ENCODE assay signal across 22 cellular contexts in the genomic region with DNA sequence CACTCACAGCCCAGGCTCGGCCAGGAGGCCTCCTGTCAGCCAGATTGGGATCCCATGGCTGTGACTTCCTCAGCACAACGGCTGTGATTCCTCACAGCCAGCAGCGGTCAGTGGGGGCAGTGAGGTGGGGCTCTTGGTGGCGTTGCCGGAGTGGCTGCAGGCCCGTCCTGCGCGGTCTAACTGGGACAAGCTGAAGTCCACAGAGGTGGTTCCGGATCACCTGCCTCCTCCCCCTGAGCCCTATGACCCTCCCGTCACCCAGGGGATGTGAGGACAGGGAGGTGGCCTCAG. TPM values are rescaled to one million over a fixed set of nuclear protein-coding genes. Genes with fewer than 3 reads are reported as not detected.
A peak's percentile ranks its signal among the peaks of the same experiment; 100 is the strongest.
DNase-seq lines count a peak whose midpoint lies in the region; ATAC-seq, FAIRE-seq and TF ChIP-seq lines count a peak whose summit lies in the region.
"Had no signal": no experiment of that assay in that cellular context is flagged by ENCODE, and none has a peak within 500 bp of the region (broad histone marks: within the 10 kb centered on the region; RNA-seq: fewer than 3 reads in every experiment).

No MANE protein-coding gene starts in this region.

- H3K4ac ChIP-seq in IMR-90 (ENCODE audit: low read depth, low read length) = peak overlapping the region; percentile 3; the same call in 1 of the 2 replicates

- WGBS in A549 (ENCODE audit: missing lambda C conversion rate) = 89% methylated on average over 5 of the region's 10 CpGs
- WGBS in IMR-90 (ENCODE audit: extremely low coverage in 2 of 2, insufficient read length in 1 of 2), 2 experiments = no CpG with 5 or more reads among the region's 10 CpGs

- H3K9me1 ChIP-seq in IMR-90 (ENCODE audit: insufficient read depth, low read length) = peaks cover 3% of the 10 kb centered on the region; the same call in 1 of the 2 replicates

- H4K5ac ChIP-seq in IMR-90 (ENCODE audit: low read depth, low read length) = peak overlapping the region; percentile 39; the same call in 1 of the 2 replicates

- CTCF ChIA-PET in A549 (lab: Yijun Ruan, JAX) = interaction anchor here (1.6 to 7.1 kb wide), 3 partner anchors 21 to 128 kb away, joined by 3 to 43 read pairs (median 9); no protein-coding TSS in a partner anchor
- CTCF ChIA-PET in IMR-90 (lab: Yijun Ruan, JAX) = interaction anchor here (1.4 kb wide), 1 partner anchor 10 kb away, joined by 8 read pairs; no protein-coding TSS in a partner anchor

- ATAC-seq in A549 (no peak), IMR-90 (ENCODE audit: low read depth) (peak; percentile 19), HG03175 (IDR thresholded peaks at IDR 0.05; ENCODE audit: unreplicated experiment) (no peak), GM19023 (IDR thresholded peaks at IDR 0.05; ENCODE audit: unreplicated experiment) (no peak), GM19395 (IDR thresholded peaks at IDR 0.05; ENCODE audit: unreplicated experiment) (no peak)
- ATAC-seq: CD8-positive, alpha-beta T cell; PC-3 had no signal

- peaks cover 64% of the 10 kb centered on the region for H3K4me1 ChIP-seq in A549
- H3K4me1 ChIP-seq in IMR-90 (ENCODE audit: control insufficient read depth, insufficient read depth, low read length) = peaks cover 14% of the 10 kb centered on the region

- no peak overlapping the region for H2BK120ac ChIP-seq in IMR-90 (ENCODE audit: low read depth, low read length)

- H3K4me1 Mint-ChIP-seq in endothelial cell (ENCODE audit: unreplicated experiment) (peaks cover 13% of the 10 kb centered on the region), neural crest cell (peaks cover 12% of the 10 kb centered on the region)
- peaks cover 4% of the 10 kb centered on the region for H3K4me1 Mint-ChIP-seq in activated T-helper 1 cell treated with anti-CD3 and anti-CD28 coated beads, Interleukin-12 subunit alpha, Interleukin-12 subunit beta, Interleukin-2, Interleukin-4 antibody, amounts not matched to agents 30 ng/mL and 10 ng/mL and 1 ng/mL, durations not matched to agents 14 hours and 24 hours and 36 hours (ENCODE audit: low read depth)

- no peak overlapping the region; the same call in 1 of the 2 replicates for H4K91ac ChIP-seq in IMR-90 (ENCODE audit: insufficient read depth, low read depth, low read length)

- no peaks in the 10 kb centered on the region for H3K9me3 Mint-ChIP-seq in endothelial cell (ENCODE audit: unreplicated experiment)
- H3K9me3 Mint-ChIP-seq in neural crest cell = no peaks in the 10 kb centered on the region
- no peaks in the 10 kb centered on the region for H3K9me3 Mint-ChIP-seq in activated T-helper 1 cell treated with anti-CD3 and anti-CD28 coated beads, Interleukin-12 subunit alpha, Interleukin-12 subunit beta, Interleukin-2, Interleukin-4 antibody, amounts not matched to agents 30 ng/mL and 10 ng/mL and 1 ng/mL, durations not matched to agents 14 hours and 24 hours and 36 hours
- H3K9me3 Mint-ChIP-seq: CD8-positive, alpha-beta T cell had no signal

- H3K4me3 ChIP-seq in A549 (no peak overlapping the region), IMR-90 (ENCODE audit: insufficient read depth, low read depth, low read length) (no peak overlapping the region)
- H3K4me3 ChIP-seq: BLaER1 had no signal

- no peak for TF ChIP-seq CTCF in A549 (IDR thresholded peaks at IDR 0.05)
- TF ChIP-seq CTCF in IMR-90 (conservative IDR thresholded peaks at IDR 0.05; ENCODE audit: low read depth, low read length) = no peak
- TF ChIP-seq CTCF in endothelial cell (IDR thresholded peaks at IDR 0.05; ENCODE audit: unreplicated experiment) = no peak
- TF ChIP-seq CTCF in neural crest cell (conservative IDR thresholded peaks at IDR 0.05) = no peak

- no peak overlapping the region for H3K23ac ChIP-seq in IMR-90 (ENCODE audit: low read depth, low read length)

- peak overlapping the region; percentile 79 for H2AFZ ChIP-seq in IMR-90 (replicated peaks; ENCODE audit: low read length, poor library complexity)

- H3K79me1 ChIP-seq in IMR-90 (ENCODE audit: low read depth in 1 of 2, low read length in 2 of 2) = no peaks in the 10 kb centered on the region

- H2AK9ac ChIP-seq in IMR-90 (replicated peaks; ENCODE audit: low read depth, low read length, poor library complexity) = peak overlapping the region; percentile 15

- intact Hi-C loops in IMR-90 (cut with micrococcal nuclease) = no loop called here
- intact Hi-C loops in activated T-helper 1 cell treated with anti-CD3 and anti-CD28 coated beads, Interleukin-12 subunit alpha, Interleukin-12 subunit beta, Interleukin-2, Interleukin-4 antibody, amounts not matched to agents 30 ng/mL and 10 ng/mL and 1 ng/mL, durations not matched to agents 14 hours and 24 hours and 36 hours (cut with micrococcal nuclease) = no loop called here

- H3K9me3 ChIP-seq in A549 (no peaks in the 10 kb centered on the region), IMR-90 (ENCODE audit: control insufficient read depth, insufficient read depth, low read length) (no peaks in the 10 kb centered on the region)
- H3K9me3 ChIP-seq: BLaER1 had no signal

- no peak overlapping the region for H3K27ac Mint-ChIP-seq in endothelial cell (ENCODE audit: unreplicated experiment)
- H3K27ac Mint-ChIP-seq in neural crest cell (ENCODE audit: unreplicated experiment) = peak overlapping the region; percentile 78
- no peak overlapping the region for H3K27ac Mint-ChIP-seq in activated T-helper 1 cell treated with anti-CD3 and anti-CD28 coated beads, Interleukin-12 subunit alpha, Interleukin-12 subunit beta, Interleukin-2, Interleukin-4 antibody, amounts not matched to agents 30 ng/mL and 10 ng/mL and 1 ng/mL, durations not matched to agents 14 hours and 24 hours and 36 hours
- H3K27ac Mint-ChIP-seq: CD8-positive, alpha-beta T cell had no signal

- TF ChIP-seq RAD21 in A549 (conservative IDR thresholded peaks at IDR 0.05 in 1 of 2, IDR thresholded peaks at IDR 0.05 in 1 of 2) (no peak), IMR-90 (IDR thresholded peaks at IDR 0.05; ENCODE audit: low read length) (no peak)

- no peak overlapping the region for H3K9ac ChIP-seq in IMR-90 (ENCODE audit: low read depth, low read length)
- H3K9ac ChIP-seq: BLaER1, KMS-11 had no signal

- BruUV-seq in IMR-90 (replicated peaks; lab: Mats Ljungman, UMichigan) = no TSS peak

- H3K14ac ChIP-seq in IMR-90 (replicated peaks; ENCODE audit: low read depth, low read length) = no peak overlapping the region

- no peak for DNase-seq in A549 (ENCODE audit: low read depth in 1 of 2, low spot score in 1 of 2)
- DNase-seq in IMR-90 = no peak
- no peak for DNase-seq in endothelial cell (ENCODE audit: low spot score)
- no peak for DNase-seq in neural crest cell (ENCODE audit: low read depth, low spot score)
- no peak for DNase-seq in activated T-helper 1 cell treated with anti-CD3 and anti-CD28 coated beads, Interleukin-12 subunit alpha, Interleukin-12 subunit beta, Interleukin-2, Interleukin-4 antibody, amounts not matched to agents 30 ng/mL and 10 ng/mL and 1 ng/mL, durations not matched to agents 14 hours and 24 hours and 36 hours (ENCODE audit: low spot score)
- DNase-seq: CD8-positive, alpha-beta T cell; DMS79 treated with DMSO at 0.1 percent for 48 hours; NCI-H1436; NCI-H2081; NCI-H510A; NCI-H774; PC-3 had no signal

- H3K27ac ChIP-seq in A549 = peak overlapping the region; percentile 31 to 91; a peak in 5 of 6 replicates
- H3K27ac ChIP-seq in IMR-90 (ENCODE audit: insufficient read depth, low read length) = no peak overlapping the region
- H3K27ac ChIP-seq: BLaER1, KMS-11 had no signal

- H3K27me3 Mint-ChIP-seq in endothelial cell (ENCODE audit: unreplicated experiment) (peaks cover 1% of the 10 kb centered on the region), neural crest cell (ENCODE audit: low read depth) (no peaks in the 10 kb centered on the region)
- H3K27me3 Mint-ChIP-seq in activated T-helper 1 cell treated with anti-CD3 and anti-CD28 coated beads, Interleukin-12 subunit alpha, Interleukin-12 subunit beta, Interleukin-2, Interleukin-4 antibody, amounts not matched to agents 30 ng/mL and 10 ng/mL and 1 ng/mL, durations not matched to agents 14 hours and 24 hours and 36 hours (ENCODE audit: insufficient read depth) = peaks cover 2% of the 10 kb centered on the region

- H2AK5ac ChIP-seq in IMR-90 (ENCODE audit: low read depth, low read length) = peak overlapping the region; percentile 75; the same call in 1 of the 2 replicates

- POLR2A ChIA-PET in A549 (lab: Yijun Ruan, JAX) = no interaction called here
- POLR2A ChIA-PET in IMR-90 (lab: Charles Lee; ENCODE audit: unreplicated experiment) = no interaction called here

- no peak for TF ChIP-seq POLR2A in A549 (IDR thresholded peaks at IDR 0.05; ENCODE audit: low read length)
- TF ChIP-seq POLR2A in IMR-90 (IDR thresholded peaks at IDR 0.05; ENCODE audit: low read depth, low read length) = no peak

- H4K20me1 ChIP-seq in IMR-90 (ENCODE audit: insufficient read depth, low read length) = no peaks in the 10 kb centered on the region
- H4K20me1 ChIP-seq: BLaER1 had no signal

- peak overlapping the region; percentile 43 to 57; a peak in 3 of 4 replicates for H4K8ac ChIP-seq in IMR-90 (ENCODE audit: low read depth in 2 of 2, low read length in 2 of 2)

- H3K4me3 Mint-ChIP-seq in endothelial cell (ENCODE audit: unreplicated experiment) (peak overlapping the region; percentile 28), neural crest cell (no peak overlapping the region)
- H3K4me3 Mint-ChIP-seq in activated T-helper 1 cell treated with anti-CD3 and anti-CD28 coated beads, Interleukin-12 subunit alpha, Interleukin-12 subunit beta, Interleukin-2, Interleukin-4 antibody, amounts not matched to agents 30 ng/mL and 10 ng/mL and 1 ng/mL, durations not matched to agents 14 hours and 24 hours and 36 hours = no peak overlapping the region
- H3K4me3 Mint-ChIP-seq: CD8-positive, alpha-beta T cell had no signal

- no peak overlapping the region; the same call in 1 of the 2 replicates for H2BK20ac ChIP-seq in IMR-90 (ENCODE audit: low read depth, low read length)

- H2BK15ac ChIP-seq in IMR-90 (ENCODE audit: low read depth, low read length) = no peak overlapping the region

- no peak overlapping the region for H3K18ac ChIP-seq in IMR-90 (ENCODE audit: low read depth, low read length)

- H3K36me3 Mint-ChIP-seq in endothelial cell (ENCODE audit: low read depth, unreplicated experiment) (no peaks in the 10 kb centered on the region), neural crest cell (ENCODE audit: low read depth) (no peaks in the 10 kb centered on the region)
- H3K36me3 Mint-ChIP-seq in activated T-helper 1 cell treated with anti-CD3 and anti-CD28 coated beads, Interleukin-12 subunit alpha, Interleukin-12 subunit beta, Interleukin-2, Interleukin-4 antibody, amounts not matched to agents 30 ng/mL and 10 ng/mL and 1 ng/mL, durations not matched to agents 14 hours and 24 hours and 36 hours (ENCODE audit: low read depth) = no peaks in the 10 kb centered on the region
- H3K36me3 Mint-ChIP-seq: CD8-positive, alpha-beta T cell had no signal

- no peaks in the 10 kb centered on the region for H3K36me3 ChIP-seq in IMR-90 (ENCODE audit: control insufficient read depth, insufficient read depth, low read length)
- H3K36me3 ChIP-seq: BLaER1 had no signal

- H3K56ac ChIP-seq in IMR-90 (ENCODE audit: extremely low read depth, insufficient read depth, low read length) = peak overlapping the region; percentile 32; the same call in 1 of the 2 replicates

- FAIRE-seq in A549 (lab: Jason Lieb, UNC) = no peak
- FAIRE-seq: D721Med, H54 had no signal

- dilution Hi-C loops in IMR-90 (cut with HindIII; ENCODE audit: low sequenced_read_pairs, unreplicated experiment) = no loop called here

- in situ Hi-C loops in IMR-90 (cut with MboI; ENCODE audit: low sequenced_read_pairs) = no loop called here

- no peak for TF ChIP-seq EP300 in A549 (IDR thresholded peaks at IDR 0.05)

- H3K4me2 ChIP-seq in A549 (peak overlapping the region; percentile 21; the same call in 1 of the 3 replicates), IMR-90 (ENCODE audit: low read depth, low read length) (no peak overlapping the region)
- H3K4me2 ChIP-seq: BLaER1, KMS-11 had no signal

- H2BK5ac ChIP-seq in IMR-90 (ENCODE audit: low read depth, low read length, poor library complexity, severe bottlenecking) = no peak overlapping the region

- peaks cover 3% of the 10 kb centered on the region; the same call in 1 of the 2 replicates for H3K27me3 ChIP-seq in IMR-90 (ENCODE audit: control insufficient read depth, insufficient read depth, low read length)
- H3K27me3 ChIP-seq: BLaER1 had no signal

RNA-seq across cellular contexts. Expression of a gene that starts 34.4 kb away (rescaled TPM):
- polyA plus RNA-seq in A549 (2011; rRNA removed) (17.9 and 18.8 TPM in 2 replicates), A549 (2017; fragmentation: RNase III; extraction: RNeasy Plus Mini Kit Qiagen cat#74134 plus additional on column Dnase treatment) (12.3 to 14.3 TPM (median 12.6 TPM) in 3 replicates), IMR-90 (2012; rRNA removed) (3.6 and 3.7 TPM in 2 replicates)
- 9.6 and 10.2 TPM in 2 replicates for polyA plus RNA-seq in A549 (2012; cell fraction: cytosol; rRNA removed)
- 11.6 and 14.2 TPM in 2 replicates for polyA plus RNA-seq in A549 (2012; cell fraction: nucleus; rRNA removed)
- polyA minus RNA-seq in A549 (2011; rRNA and poly(A)+ RNA removed) = 6.2 and 8.9 TPM in 2 replicates
- total RNA-seq in IMR-90 (2012; rRNA removed) (4.2 and 4.5 TPM in 2 replicates), endothelial cell (ENCODE audit: unreplicated experiment) (12.3 TPM), neural crest cell (not detected in 2 replicates)
- polyA plus RNA-seq in IMR-90 (2012; cell fraction: cytosol; rRNA removed) = 1.2 and 1.6 TPM in 2 replicates
- polyA plus RNA-seq in IMR-90 (2012; cell fraction: nucleus; rRNA removed; ENCODE audit: low replicate concordance) = 3.8 and 14.0 TPM in 2 replicates
- total RNA-seq in activated T-helper 1 cell treated with anti-CD3 and anti-CD28 coated beads, Interleukin-12 subunit alpha, Interleukin-12 subunit beta, Interleukin-2, Interleukin-4 antibody, amounts not matched to agents 30 ng/mL and 10 ng/mL and 1 ng/mL, durations not matched to agents 14 hours and 24 hours and 36 hours = 23.9 and 24.0 TPM in 2 replicates
- total RNA-seq: G401 had no signal

RNA-seq across cellular contexts. Expression of a gene that starts 39.5 kb away (rescaled TPM):
- polyA plus RNA-seq in A549 (2011; rRNA removed) = 7.1 and 11.0 TPM in 2 replicates
- polyA plus RNA-seq in A549 (2012; cell fraction: cytosol; rRNA removed) = 9.9 and 14.4 TPM in 2 replicates
- 15.7 and 23.4 TPM in 2 replicates for polyA plus RNA-seq in A549 (2012; cell fraction: nucleus; rRNA removed)
- polyA plus RNA-seq in A549 (2017; fragmentation: RNase III; extraction: RNeasy Plus Mini Kit Qiagen cat#74134 plus additional on column Dnase treatment) = 5.3 to 9.2 TPM (median 5.6 TPM) in 3 replicates
- 15.0 and 20.6 TPM in 2 replicates for polyA minus RNA-seq in A549 (2011; rRNA and poly(A)+ RNA removed)
- not detected in 2 replicates for total RNA-seq in IMR-90 (2012; rRNA removed)
- polyA plus RNA-seq in IMR-90 (2012; rRNA removed) = not detected in 2 replicates
- polyA plus RNA-seq in IMR-90 (2012; cell fraction: cytosol; rRNA removed) = 0.01 TPM in 1 of 2 replicates, not detected in the other
- polyA plus RNA-seq in IMR-90 (2012; cell fraction: nucleus; rRNA removed; ENCODE audit: low replicate concordance) = 0.02 TPM in 1 of 2 replicates, not detected in the other
- total RNA-seq in endothelial cell (ENCODE audit: unreplicated experiment) = not detected
- not detected in 2 replicates for total RNA-seq in neural crest cell
- total RNA-seq in activated T-helper 1 cell treated with anti-CD3 and anti-CD28 coated beads, Interleukin-12 subunit alpha, Interleukin-12 subunit beta, Interleukin-2, Interleukin-4 antibody, amounts not matched to agents 30 ng/mL and 10 ng/mL and 1 ng/mL, durations not matched to agents 14 hours and 24 hours and 36 hours = not detected in 2 replicates
- total RNA-seq: CD8-positive, alpha-beta T cell; G401; M059J; SK-MEL-5 had no signal
